8 cellular contexts compared by ENCODE assay signal in genomic region chr7:151233111-151233701, GRCh38. TPM values are rescaled to one million over a fixed set of nuclear protein-coding genes. Genes with fewer than 3 reads are reported as not detected.
DNase-seq lines count a peak whose midpoint lies in the region; ATAC-seq, FAIRE-seq and TF ChIP-seq lines count a peak whose summit lies in the region.

No MANE protein-coding gene starts in this region.

- no peaks in the 10 kb centered on the region for H3K27me3 ChIP-seq in hepatocyte
- H3K27me3 ChIP-seq in skeletal muscle tissue (ENCODE audit: control insufficient read depth in 3 of 3, insufficient read depth in 3 of 3, low read length in 3 of 3) = no peaks in the 10 kb centered on the region

- H3K79me2 ChIP-seq in hepatocyte = peaks cover 50% of the 10 kb centered on the region

- TF ChIP-seq CTCF in hepatocyte (IDR thresholded peaks at IDR 0.05; ENCODE audit: poor library complexity) = no peak

- no peaks in the 10 kb centered on the region for H3K36me3 ChIP-seq in hepatocyte (replicated peaks; ENCODE audit: insufficient read depth, low read depth)
- peaks cover 22 to 31% (median 26%) of the 10 kb centered on the region in 3 donors for H3K36me3 ChIP-seq in skeletal muscle tissue (ENCODE audit: control insufficient read depth in 3 of 3, insufficient read depth in 3 of 3, low read length in 3 of 3)

- peak overlapping the region; percentile 90 for H3K4me2 ChIP-seq in hepatocyte

- no peak for FAIRE-seq in GM19239 (lab: Jason Lieb, UNC)

- DNase-seq in NCI-H345 (lab: John Stamatoyannopoulos, UW) (peak; percentile 19), NCI-H345 treated with DMSO at 0.1 percent for 48 hours (lab: John Stamatoyannopoulos, UW; ENCODE audit: unreplicated experiment) (no peak), SW 1271 (lab: John Stamatoyannopoulos, UW) (peak; percentile 27 to 51), hepatocyte (ENCODE audit: low spot score) (peak; percentile 80), GM19239 (ENCODE audit: insufficient read length, low spot score) (no peak)
- DNase-seq in activated naive CD8-positive, alpha-beta T cell treated with anti-CD3 and anti-CD28 coated beads, Interleukin-2, amount 50 U/mL, for 24 hours = peak; percentile 80

- H3K27me3 Mint-ChIP-seq in activated naive CD8-positive, alpha-beta T cell treated with anti-CD3 and anti-CD28 coated beads, Interleukin-2, amount 50 U/mL, for 24 hours = no peaks in the 10 kb centered on the region

- H3K4me3 ChIP-seq in hepatocyte (peak overlapping the region; percentile 82), skeletal muscle tissue (ENCODE audit: low read length in 3 of 3) (peak overlapping the region; percentile 80 to 90 (median 89))

- no peaks in the 10 kb centered on the region for H3K9me3 ChIP-seq in hepatocyte (ENCODE audit: low read depth)
- H3K9me3 ChIP-seq in skeletal muscle tissue (ENCODE audit: control insufficient read depth in 3 of 3, low read length in 3 of 3) = no peaks in the 10 kb centered on the region

- peak overlapping the region; percentile 35 for H2AFZ ChIP-seq in hepatocyte

- no peaks in the 10 kb centered on the region for H3K9me2 ChIP-seq in hepatocyte (replicated peaks; ENCODE audit: insufficient read depth)

- peak overlapping the region; percentile 75 to 93 (median 91) for H3K9ac ChIP-seq in skeletal muscle tissue (ENCODE audit: low read depth in 1 of 3, low read length in 3 of 3)

- H3K36me3 Mint-ChIP-seq in activated naive CD8-positive, alpha-beta T cell treated with anti-CD3 and anti-CD28 coated beads, Interleukin-2, amount 50 U/mL, for 24 hours (ENCODE audit: low read depth) = peaks cover 22% of the 10 kb centered on the region

- H3K4me3 Mint-ChIP-seq in activated naive CD8-positive, alpha-beta T cell treated with anti-CD3 and anti-CD28 coated beads, Interleukin-2, amount 50 U/mL, for 24 hours = peak overlapping the region; percentile 100

- peaks cover 13% of the 10 kb centered on the region for H3K4me1 ChIP-seq in hepatocyte (ENCODE audit: insufficient read depth)
- peaks cover 36 to 50% (median 37%) of the 10 kb centered on the region in 3 donors for H3K4me1 ChIP-seq in skeletal muscle tissue (ENCODE audit: control insufficient read depth in 3 of 3, insufficient read depth in 3 of 3, low read length in 3 of 3)

- 19% methylated on average over 21 of the region's 21 CpGs for WGBS in hepatocyte (ENCODE audit: low lambda C conversion rate, missing lambda C conversion rate)

- peak; percentile 31 for ATAC-seq in HG03442 (IDR thresholded peaks at IDR 0.05; ENCODE audit: unreplicated experiment)
- ATAC-seq in activated naive CD8-positive, alpha-beta T cell treated with anti-CD3 and anti-CD28 coated beads, Interleukin-2, amount 50 U/mL, for 24 hours = peak; percentile 89

- H3K9me3 Mint-ChIP-seq in activated naive CD8-positive, alpha-beta T cell treated with anti-CD3 and anti-CD28 coated beads, Interleukin-2, amount 50 U/mL, for 24 hours = no peaks in the 10 kb centered on the region

- H3K27ac ChIP-seq in hepatocyte (peak overlapping the region; percentile 82), skeletal muscle tissue (ENCODE audit: low read depth, low read length) (peak overlapping the region; percentile 53)

- peak overlapping the region; percentile 99 for H3K27ac Mint-ChIP-seq in activated naive CD8-positive, alpha-beta T cell treated with anti-CD3 and anti-CD28 coated beads, Interleukin-2, amount 50 U/mL, for 24 hours

- peaks cover 36% of the 10 kb centered on the region for H3K4me1 Mint-ChIP-seq in activated naive CD8-positive, alpha-beta T cell treated with anti-CD3 and anti-CD28 coated beads, Interleukin-2, amount 50 U/mL, for 24 hours

- H4K20me1 ChIP-seq in hepatocyte (ENCODE audit: insufficient read depth, poor library complexity, severe bottlenecking) = peaks cover 31% of the 10 kb centered on the region

RNA-seq across cellular contexts. Expression of gene CHPF2, which starts 0.9 kb away (rescaled TPM):
- total RNA-seq in hepatocyte (36.9 and 51.0 TPM in 2 replicates), skeletal muscle tissue (16.2 TPM)
- polyA plus RNA-seq in hepatocyte = 68.2 and 70.0 TPM in 2 replicates

RNA-seq across cellular contexts. Expression of gene ABCF2, which starts 6.2 kb away (rescaled TPM):
- total RNA-seq in hepatocyte = 35.3 and 35.8 TPM in 2 replicates
- polyA plus RNA-seq in hepatocyte = 25.6 and 32.9 TPM in 2 replicates
- 20.9 TPM for total RNA-seq in skeletal muscle tissue

RNA-seq across cellular contexts. Expression of gene SMARCD3, which starts 15.3 kb away (rescaled TPM):
- 38.0 and 42.4 TPM in 2 replicates for total RNA-seq in hepatocyte
- 73.1 and 111 TPM in 2 replicates for polyA plus RNA-seq in hepatocyte
- 101 TPM for total RNA-seq in skeletal muscle tissue

RNA-seq across cellular contexts. Expression of gene H2BK1, which starts 22.9 kb away (rescaled TPM):
- total RNA-seq in hepatocyte (not detected in 2 replicates), skeletal muscle tissue (not detected)
- polyA plus RNA-seq in hepatocyte = not detected in 2 replicates

RNA-seq across cellular contexts. Expression of gene ASB10, which starts 46.2 kb away (rescaled TPM):
- total RNA-seq in hepatocyte (not detected in 2 replicates), skeletal muscle tissue (3.7 TPM)
- polyA plus RNA-seq in hepatocyte = not detected in 2 replicates

Comparison
In these comparisons a context has a peak if more than half of its experiments do, and no peak if none do; other contexts are left out.
1. DNase-seq: peak in NCI-H345 (single experiment), SW 1271 (2 of 2), activated naive CD8-positive, alpha-beta T cell treated with anti-CD3 and anti-CD28 coated beads, Interleukin-2, amount 50 U/mL, for 24 hours (single experiment) and hepatocyte (single experiment); none in NCI-H345 treated with DMSO at 0.1 percent for 48 hours (single experiment) and GM19239 (single experiment).